Comparison of ENCODE assay signal across 23 cellular contexts in the genomic region with DNA sequence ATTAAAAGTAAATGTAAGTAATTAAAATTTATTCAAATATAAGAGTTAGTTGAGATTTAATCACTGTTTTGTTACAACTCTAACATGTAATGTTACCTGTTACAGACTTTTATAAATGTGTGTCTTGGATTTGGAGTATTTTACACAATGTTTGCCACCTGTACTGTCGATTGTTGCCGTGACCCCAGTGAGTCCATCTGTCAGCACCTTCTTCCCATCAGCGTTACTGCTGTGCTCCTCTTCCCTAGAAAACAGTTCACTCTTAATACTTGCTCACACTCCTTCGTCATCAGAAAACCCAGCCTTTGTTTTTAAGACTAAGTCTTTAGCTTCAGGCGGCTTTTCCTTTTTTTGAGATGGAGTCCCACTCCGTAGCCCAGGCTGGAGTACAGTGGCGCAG. TPM values are rescaled to one million over a fixed set of nuclear protein-coding genes. Genes with fewer than 3 reads are reported as not detected.
"Had no signal": no experiment of that assay in that cellular context is flagged by ENCODE, and none has a peak within 500 bp of the region (broad histone marks: within the 10 kb centered on the region; RNA-seq: fewer than 3 reads in every experiment).

No MANE protein-coding gene starts in this region.

- H3K4me1 ChIP-seq: colonic mucosa had no signal

- H3K9me3 ChIP-seq: colonic mucosa, esophagus squamous epithelium, gastroesophageal sphincter, mucosa of descending colon, psoas muscle, spleen, stomach, thoracic aorta, transverse colon had no signal

- DNase-seq: colonic mucosa; dermis blood vessel endothelial cell; esophagus squamous epithelium; foreskin fibroblast; glutamatergic neuron; islet precursor cell; mammary epithelial cell; mucosa of descending colon; naive thymus-derived CD8-positive, alpha-beta T cell; psoas muscle; spleen; stimulated activated CD4-positive, alpha-beta T cell treated with anti-CD3 and anti-CD28 coated beads, Interleukin-15, amount 100 ng/mL, for 24 hours; stimulated activated CD4-positive, alpha-beta T cell treated with anti-CD3 and anti-CD28 coated beads, Interleukin-1b, Interleukin-23, amount 100 ng/mL, for 48 hours; stimulated activated CD4-positive, alpha-beta T cell treated with anti-CD3 and anti-CD28 coated beads, Interleukin-4, amount 100 ng/mL, for 4 hours; stimulated activated naive CD4-positive, alpha-beta T cell; stomach; substantia nigra; transverse colon had no signal

- H3K4me3 ChIP-seq: colonic mucosa, esophagus squamous epithelium, gastroesophageal sphincter, mucosa of descending colon, psoas muscle, spleen, stomach, thoracic aorta, transverse colon had no signal

- H3K27me3 Mint-ChIP-seq: naive thymus-derived CD8-positive, alpha-beta T cell had no signal

- ATAC-seq: gastroesophageal sphincter; left lobe of liver; mucosa of descending colon; naive thymus-derived CD8-positive, alpha-beta T cell; psoas muscle; sciatic nerve had no signal

- H3K9me3 Mint-ChIP-seq: naive thymus-derived CD8-positive, alpha-beta T cell had no signal

- H3K27me3 ChIP-seq: colonic mucosa, esophagus squamous epithelium, gastroesophageal sphincter, spleen, stomach, transverse colon had no signal

- H3K4me3 Mint-ChIP-seq: naive thymus-derived CD8-positive, alpha-beta T cell had no signal

- H3K27ac ChIP-seq: colonic mucosa, esophagus squamous epithelium, psoas muscle, thoracic aorta, transverse colon had no signal

- H3K36me3 ChIP-seq: colonic mucosa had no signal

RNA-seq across cellular contexts. Expression of a gene that starts 40.5 kb away (rescaled TPM):
- total RNA-seq: dermis blood vessel endothelial cell, epithelial cell of proximal tubule had no signal
